Comparison of ENCODE assay signal across 7 cellular contexts in genomic region chr6:108838101-108838717, GRCh38. TPM values are rescaled to one million over a fixed set of nuclear protein-coding genes. Genes with fewer than 3 reads are reported as not detected.
DNase-seq lines count a peak whose midpoint lies in the region; ATAC-seq and TF ChIP-seq lines count a peak whose summit lies in the region.

No MANE protein-coding gene starts in this region.

- no peaks in the 10 kb centered on the region for H3K79me2 ChIP-seq in GM23338 (replicated peaks; ENCODE audit: insufficient read depth)
- no peaks in the 10 kb centered on the region for H3K79me2 ChIP-seq in neural progenitor cell (ENCODE audit: low read depth)

- H3K4me2 ChIP-seq in GM23338 = peak overlapping the region; percentile 73
- peak overlapping the region; percentile 68 for H3K4me2 ChIP-seq in neural progenitor cell

- H3K27me3 Mint-ChIP-seq in GM23338 (ENCODE audit: insufficient read depth, low read depth, poor library complexity) (peaks cover 7% of the 10 kb centered on the region), endodermal cell (ENCODE audit: insufficient read depth) (peaks cover 21% of the 10 kb centered on the region), neural progenitor cell (ENCODE audit: insufficient read depth, low read depth) (peaks cover 14% of the 10 kb centered on the region)

- peak; percentile 61 to 85 for TF ChIP-seq CTCF in GM23338 (conservative IDR thresholded peaks at IDR 0.05; ENCODE audit: low read depth in 2 of 2)
- peak; percentile 75 for TF ChIP-seq CTCF in endodermal cell (conservative IDR thresholded peaks at IDR 0.05)
- peak; percentile 57 for TF ChIP-seq CTCF in neural progenitor cell (IDR thresholded peaks at IDR 0.05)
- no peak for TF ChIP-seq CTCF in GM13976 (IDR thresholded peaks at IDR 0.05; ENCODE audit: borderline replicate concordance, control extremely low read depth, extremely low read depth, insufficient read depth, missing control alignments)

- no peaks in the 10 kb centered on the region for H4K20me1 ChIP-seq in GM23338 (replicated peaks; ENCODE audit: insufficient read depth)
- no peaks in the 10 kb centered on the region for H4K20me1 ChIP-seq in neural progenitor cell (ENCODE audit: low read depth)

- H3K27ac Mint-ChIP-seq in GM23338 = no peak overlapping the region
- no peak overlapping the region for H3K27ac Mint-ChIP-seq in endodermal cell
- H3K27ac Mint-ChIP-seq in neural progenitor cell = no peak overlapping the region

- peak; percentile 87 for DNase-seq in GM23338 (ENCODE audit: low spot score)
- peak; percentile 58 for DNase-seq in NCI-H69 (lab: John Stamatoyannopoulos, UW)
- DNase-seq in endodermal cell = peak; percentile 91
- DNase-seq in neural progenitor cell (ENCODE audit: low spot score) = peak; percentile 79
- DNase-seq in 8988T = no peak
- DNase-seq in SHP77 treated with DMSO at 0.1 percent for 48 hours (lab: John Stamatoyannopoulos, UW) = no peak
- no peak for DNase-seq in GM13976 (ENCODE audit: low spot score)

- H3K4me3 Mint-ChIP-seq in GM23338 = peak overlapping the region; percentile 74
- peak overlapping the region; percentile 55 for H3K4me3 Mint-ChIP-seq in endodermal cell
- H3K4me3 Mint-ChIP-seq in neural progenitor cell = no peak overlapping the region

- no peaks in the 10 kb centered on the region for H3K9me2 ChIP-seq in GM23338 (ENCODE audit: insufficient read depth)

- no peaks in the 10 kb centered on the region; the same call in 2 of the 3 replicates for H3K9me3 Mint-ChIP-seq in GM23338
- H3K9me3 Mint-ChIP-seq in endodermal cell = no peaks in the 10 kb centered on the region
- H3K9me3 Mint-ChIP-seq in neural progenitor cell = no peaks in the 10 kb centered on the region

- H3K36me3 Mint-ChIP-seq in GM23338 (ENCODE audit: low read depth) (no peaks in the 10 kb centered on the region), endodermal cell (ENCODE audit: low read depth) (no peaks in the 10 kb centered on the region), neural progenitor cell (no peaks in the 10 kb centered on the region)

- 28 to 32% methylated on average over 3 to 24 of the region's 24 CpGs for WGBS in endodermal cell (ENCODE audit: insufficient coverage in 1 of 2, insufficient read length in 1 of 2), 2 experiments

- no peaks in the 10 kb centered on the region for H3K9me3 ChIP-seq in endodermal cell (ENCODE audit: control insufficient read depth, low read length)
- no peaks in the 10 kb centered on the region for H3K9me3 ChIP-seq in neural progenitor cell (ENCODE audit: low read depth)

- H3K36me3 ChIP-seq in GM23338 (ENCODE audit: insufficient read depth) (no peaks in the 10 kb centered on the region), endodermal cell (ENCODE audit: control insufficient read depth, insufficient read depth, low read length) (no peaks in the 10 kb centered on the region), neural progenitor cell (no peaks in the 10 kb centered on the region)

- no peak overlapping the region; the same call in 1 of the 2 replicates for H3K27ac ChIP-seq in GM23338 (ENCODE audit: low read depth)
- H3K27ac ChIP-seq in endodermal cell (ENCODE audit: low read depth, low read length) = no peak overlapping the region
- H3K27ac ChIP-seq in neural progenitor cell = no peak overlapping the region

- H3K4me3 ChIP-seq in GM23338 (peak overlapping the region; percentile 47), endodermal cell (ENCODE audit: low read length) (peak overlapping the region; percentile 20), neural progenitor cell (peak overlapping the region; percentile 21)

- H3K27me3 ChIP-seq in GM23338 (ENCODE audit: insufficient read depth) = no peaks in the 10 kb centered on the region
- no peaks in the 10 kb centered on the region for H3K27me3 ChIP-seq in endodermal cell (ENCODE audit: control insufficient read depth, insufficient read depth, low read length, poor library complexity, severe bottlenecking)
- H3K27me3 ChIP-seq in neural progenitor cell = peaks cover 32% of the 10 kb centered on the region

- H2AFZ ChIP-seq in GM23338 (peak overlapping the region; percentile 92), neural progenitor cell (replicated peaks) (peak overlapping the region; percentile 77)

- H3K4me1 ChIP-seq in GM23338 (ENCODE audit: insufficient read depth) (peaks cover 19% of the 10 kb centered on the region), endodermal cell (ENCODE audit: control insufficient read depth, insufficient read depth, low read length) (no peaks in the 10 kb centered on the region), neural progenitor cell (peaks cover 8% of the 10 kb centered on the region)

- no peak overlapping the region for H3K9ac ChIP-seq in endodermal cell (ENCODE audit: extremely low read depth, low read length, poor library complexity, severe bottlenecking)
- no peak overlapping the region for H3K9ac ChIP-seq in neural progenitor cell

- ATAC-seq in GM23338 = peak; percentile 86

- in situ Hi-C loops in GM13976 (cut with MboI; ENCODE audit: low sequenced_read_pairs, unreplicated experiment) = no loop called here

- no peaks in the 10 kb centered on the region for H3F3A ChIP-seq in GM23338 (replicated peaks; ENCODE audit: low read depth)
- H3F3A ChIP-seq in neural progenitor cell (ENCODE audit: low read depth) = peaks cover 21% of the 10 kb centered on the region

- H3K4me1 Mint-ChIP-seq in GM23338 = peaks cover 22% of the 10 kb centered on the region
- peaks cover 10% of the 10 kb centered on the region for H3K4me1 Mint-ChIP-seq in endodermal cell
- H3K4me1 Mint-ChIP-seq in neural progenitor cell = peaks cover 16% of the 10 kb centered on the region

TF ChIP-seq in GM23338, 12 proteins besides CTCF, POLR2A, EP300 and RAD21:
- TF ChIP-seq ZNF331 (CRISPR knock-in tag; IDR thresholded peaks at IDR 0.05; ENCODE audit: low read depth) (no peak), ZNF114 (CRISPR knock-in tag; IDR thresholded peaks at IDR 0.05) (no peak), POLR2AphosphoS5 (IDR thresholded peaks at IDR 0.05; ENCODE audit: low read depth) (peak; percentile 50), STAT1 (IDR thresholded peaks at IDR 0.05; ENCODE audit: unreplicated experiment) (no peak), NANOG (IDR thresholded peaks at IDR 0.05; ENCODE audit: borderline replicate concordance) (no peak), JUNB (IDR thresholded peaks at IDR 0.05; ENCODE audit: unreplicated experiment) (no peak)

RNA-seq across cellular contexts. Expression of gene ARMC2, which starts 10.0 kb away (rescaled TPM):
- 2.7 and 4.0 TPM in 2 replicates for total RNA-seq in GM23338 (2014; rRNA removed; shearing (Covaris generic))
- polyA plus RNA-seq in GM23338 (2016; fragmentation: Nextera tagmentation; extraction: Ambion mirVana) = 3.0 and 4.4 TPM in 2 replicates
- total RNA-seq in endodermal cell = 1 to 10 TPM; 7.1 to 8.3 TPM
- 10.6 TPM for polyA plus RNA-seq in endodermal cell (2013, experiment 1 of 2)
- polyA plus RNA-seq in endodermal cell (2013, experiment 2 of 2) = 9.4 TPM
- 2.9 and 3.7 TPM in 2 replicates for total RNA-seq in neural progenitor cell (ENCODE audit: low replicate concordance)

Comparison
In these comparisons a context has a peak if more than half of its experiments do, and no peak if none do; other contexts are left out.
1. DNase-seq: peak in GM23338 (single experiment), NCI-H69 (single experiment), endodermal cell (single experiment) and neural progenitor cell (single experiment); none in 8988T (single experiment), SHP77 treated with DMSO at 0.1 percent for 48 hours (single experiment) and GM13976 (single experiment).
2. Peak in every context shown above with its lines, with median percentiles within 50 percentile points of each other: H3K4me3 ChIP-seq.